In the genomic region with DNA sequence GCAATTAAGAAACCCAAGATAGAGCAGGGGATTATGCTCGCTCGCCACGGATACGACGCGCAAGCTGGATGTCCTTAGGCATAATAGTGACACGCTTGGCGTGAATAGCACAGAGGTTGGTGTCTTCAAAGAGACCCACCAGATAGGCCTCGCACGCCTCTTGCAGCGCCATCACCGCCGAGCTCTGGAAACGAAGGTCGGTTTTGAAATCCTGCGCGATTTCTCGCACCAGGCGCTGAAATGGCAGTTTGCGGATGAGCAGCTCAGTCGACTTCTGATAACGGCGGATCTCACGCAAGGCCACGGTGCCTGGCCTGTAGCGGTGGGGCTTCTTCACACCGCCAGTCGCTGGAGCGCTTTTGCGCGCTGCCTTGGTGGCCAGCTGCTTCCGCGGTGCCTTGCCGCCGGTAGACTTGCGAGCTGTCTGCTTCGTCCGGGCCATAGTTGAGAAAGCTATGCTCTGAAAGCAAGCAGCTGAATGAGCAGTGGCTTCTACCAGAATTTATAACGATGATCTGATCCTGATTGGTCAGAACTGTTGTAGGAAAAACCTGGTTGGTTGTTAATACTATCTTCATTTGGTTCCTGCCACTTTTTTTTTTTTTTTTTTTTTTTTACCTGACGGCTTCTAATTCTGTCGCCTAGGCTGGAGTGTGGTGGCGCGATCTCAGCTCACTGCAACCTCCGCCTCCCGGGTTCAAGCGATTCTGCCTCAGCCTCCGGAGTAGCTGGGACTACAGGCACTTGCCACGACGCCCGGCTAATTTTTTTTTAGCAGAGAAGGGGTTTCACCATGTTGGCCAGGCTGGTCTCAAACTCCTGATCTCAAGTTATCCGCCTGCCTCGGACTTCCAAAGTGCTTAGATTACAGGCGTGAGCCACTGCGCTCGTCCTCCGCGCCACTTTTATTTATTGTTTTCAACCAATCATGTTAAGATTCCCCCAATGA, we compare ENCODE assay signal across 8 cellular contexts. TPM values are rescaled to one million over a fixed set of nuclear protein-coding genes. Genes with fewer than 3 reads are reported as not detected.
DNase-seq lines count a peak whose midpoint lies in the region; ATAC-seq and TF ChIP-seq lines count a peak whose summit lies in the region.

No MANE protein-coding gene starts in this region.

- no peaks in the 10 kb centered on the region for H3K27me3 ChIP-seq in CD4-positive, alpha-beta T cell (ENCODE audit: control insufficient read depth, insufficient read depth, low read length)

- no peaks in the 10 kb centered on the region for H3K27me3 Mint-ChIP-seq in CD4-positive, alpha-beta T cell

- peak overlapping the region; percentile 39 for H3K27ac ChIP-seq in CD4-positive, alpha-beta T cell (ENCODE audit: low read depth, low read length)

- ATAC-seq in CD4-positive, alpha-beta T cell (ENCODE audit: poor library complexity): peak; percentile 41
- ATAC-seq in GM19351 (IDR thresholded peaks at IDR 0.05; ENCODE audit: unreplicated experiment) (peak; percentile 43), HG03432 (IDR thresholded peaks at IDR 0.05; ENCODE audit: unreplicated experiment) (peak; percentile 50)

- peak overlapping the region; percentile 77 for H3K4me3 Mint-ChIP-seq in CD4-positive, alpha-beta T cell

- no peak for TF ChIP-seq CTCF in CD4-positive, alpha-beta T cell (IDR thresholded peaks at IDR 0.05)

- intact Hi-C loops in CD4-positive, alpha-beta T cell (cut with DNase I, micrococcal nuclease): loop anchor here (5.0 to 10.0 kb wide), 5 partner anchors 53 to 1866 kb away; a partner anchor contains a TSS

- POLR2A ChIA-PET in CD4-positive, alpha-beta T cell (lab: Charles Lee): interaction anchor here (0.6 to 10.4 kb wide), 56 partner anchors 9 to 1870 kb away, joined by 3 to 1297 read pairs (median 6); a partner anchor contains a TSS

- peak; percentile 46 to 74 (median 62) for DNase-seq in CD4-positive, alpha-beta T cell
- DNase-seq in RPMI8226 (peak; percentile 92), glomerular visceral epithelial cell (ENCODE audit: extremely low spot score) (peak; percentile 55), renal cortical epithelial cell (ENCODE audit: low read depth) (peak; percentile 98), NCI-H1436 treated with DMSO at 0.1 percent for 48 hours (lab: John Stamatoyannopoulos, UW) (no peak)
- peak; percentile 69 for DNase-seq in activated naive CD4-positive, alpha-beta T cell treated with Interleukin-2 at 50 U/mL for 16 hours

- H3K36me3 Mint-ChIP-seq in CD4-positive, alpha-beta T cell (ENCODE audit: low read depth): peaks cover 10% of the 10 kb centered on the region

- no peak overlapping the region for H3K27ac Mint-ChIP-seq in CD4-positive, alpha-beta T cell

- H3K9me3 Mint-ChIP-seq in CD4-positive, alpha-beta T cell: peaks cover 2% of the 10 kb centered on the region

- CTCF ChIA-PET in CD4-positive, alpha-beta T cell (lab: Charles Lee): interaction anchor here (0.7 to 3.1 kb wide), 12 partner anchors 16 to 1858 kb away, joined by 3 to 28 read pairs (median 4); a partner anchor contains a TSS

- H3K4me1 Mint-ChIP-seq in CD4-positive, alpha-beta T cell (ENCODE audit: low read depth): peaks cover 29% of the 10 kb centered on the region

- no peaks in the 10 kb centered on the region for H3K9me3 ChIP-seq in CD4-positive, alpha-beta T cell (ENCODE audit: control insufficient read depth, low read length)

RNA-seq across cellular contexts. Expression of a gene that starts 21.6 kb away (rescaled TPM):
- not detected for total RNA-seq in CD4-positive, alpha-beta T cell
- not detected in 2 replicates for total RNA-seq in renal cortical epithelial cell
